17 cellular contexts compared by ENCODE assay signal in the genomic region with DNA sequence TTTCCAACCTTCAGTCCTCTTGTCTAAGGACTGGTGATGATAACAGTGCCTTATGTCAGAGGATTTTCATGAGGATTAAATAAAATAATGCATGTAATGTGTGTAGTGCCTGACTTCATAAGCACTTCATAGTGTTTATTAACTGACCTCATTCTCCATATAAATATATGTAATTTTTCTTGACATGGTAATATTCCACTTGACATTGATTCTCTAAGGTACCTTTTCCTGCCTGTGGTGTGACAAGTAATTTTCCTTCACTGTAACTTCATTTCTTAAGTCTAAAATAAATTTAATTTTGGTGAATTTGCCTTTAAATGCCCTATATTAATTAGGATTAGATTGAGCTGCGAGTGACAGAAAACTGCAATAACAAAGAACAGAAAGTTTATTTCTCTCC. TPM values are rescaled to one million over a fixed set of nuclear protein-coding genes. Genes with fewer than 3 reads are reported as not detected.
A peak's percentile ranks its signal among the peaks of the same experiment; 100 is the strongest.
DNase-seq lines count a peak whose midpoint lies in the region; TF ChIP-seq lines count a peak whose summit lies in the region.
"Had no signal": no experiment of that assay in that cellular context is flagged by ENCODE, and none has a peak within 500 bp of the region (broad histone marks: within the 10 kb centered on the region; RNA-seq: fewer than 3 reads in every experiment).

No MANE protein-coding gene starts in this region.

- H3K36me3 ChIP-seq in HEK293 (ENCODE audit: control insufficient read depth in 2 of 2, insufficient read depth in 1 of 2, low read length in 2 of 2) (no peaks in the 10 kb centered on the region), brain microvascular endothelial cell (replicated peaks) (no peaks in the 10 kb centered on the region)
- H3K36me3 ChIP-seq: BE2C, BLaER1 had no signal

- H3K36me3 Mint-ChIP-seq in endothelial cell (ENCODE audit: low read depth, unreplicated experiment): peaks cover 4% of the 10 kb centered on the region
- H3K36me3 Mint-ChIP-seq: CD8-positive, alpha-beta T cell had no signal

- no peaks in the 10 kb centered on the region for H3K4me1 ChIP-seq in HEK293 (ENCODE audit: control insufficient read depth, insufficient read depth, low read length)
- H3K4me1 ChIP-seq: BE2C had no signal

- no peaks in the 10 kb centered on the region for H3K9me3 ChIP-seq in HEK293 (ENCODE audit: control insufficient read depth, insufficient read depth, low read depth, low read length)
- H3K9me3 ChIP-seq: BE2C, BLaER1, Caco-2 had no signal

- POLR2A ChIA-PET in HEK293 (lab: Yijun Ruan, JAX): no interaction called here

- peaks cover 8% of the 10 kb centered on the region for H3K27me3 Mint-ChIP-seq in endothelial cell (ENCODE audit: unreplicated experiment)
- H3K27me3 Mint-ChIP-seq: CD4-positive, alpha-beta T cell had no signal

- H3K4me3 ChIP-seq in HEK293 (ENCODE audit: low read depth, low read length): no peak overlapping the region
- H3K4me3 ChIP-seq in brain microvascular endothelial cell (ENCODE audit: low read depth, low read length): no peak overlapping the region
- H3K4me3 ChIP-seq: BLaER1 had no signal

- no peak overlapping the region for H3K4me3 Mint-ChIP-seq in endothelial cell (ENCODE audit: unreplicated experiment)
- H3K4me3 Mint-ChIP-seq: CD4-positive, alpha-beta T cell; CD8-positive, alpha-beta T cell had no signal

- H3K27ac ChIP-seq in HEK293 (ENCODE audit: extremely low read depth, low read depth, low read length) (no peak overlapping the region), brain microvascular endothelial cell (no peak overlapping the region)
- H3K27ac ChIP-seq: BLaER1, C4-2B had no signal

- no peaks in the 10 kb centered on the region for H3K9me3 Mint-ChIP-seq in endothelial cell (ENCODE audit: unreplicated experiment)
- H3K9me3 Mint-ChIP-seq: CD4-positive, alpha-beta T cell; CD8-positive, alpha-beta T cell had no signal

- in situ Hi-C loops in brain microvascular endothelial cell (cut with HindIII; ENCODE audit: low pct_ligation_motif_present, low sequenced_read_pairs): no loop called here

- no peak for TF ChIP-seq CTCF in HEK293 (tag by site-specific recombination; IDR thresholded peaks at IDR 0.05)
- no peak for TF ChIP-seq CTCF in endothelial cell (IDR thresholded peaks at IDR 0.05; ENCODE audit: unreplicated experiment)
- TF ChIP-seq CTCF in brain microvascular endothelial cell (IDR thresholded peaks at IDR 0.05; ENCODE audit: low read depth, low read length, missing control alignments): no peak

- CTCF ChIA-PET in HEK293 (lab: Yijun Ruan, JAX): interaction anchor here (0.6 to 1.6 kb wide), 3 partner anchors 18 to 54 kb away, joined by 3 to 4 read pairs (median 4); no protein-coding TSS in a partner anchor

- peak overlapping the region; percentile 98 for H3K27ac Mint-ChIP-seq in endothelial cell (ENCODE audit: unreplicated experiment)
- H3K27ac Mint-ChIP-seq: CD4-positive, alpha-beta T cell; CD8-positive, alpha-beta T cell had no signal

- DNase-seq in endothelial cell (ENCODE audit: low spot score) (no peak), H4 (ENCODE audit: low spot score) (no peak), brain microvascular endothelial cell (no peak)
- DNase-seq in stimulated activated CD4-positive, alpha-beta T cell treated with anti-CD3 and anti-CD28 coated beads, Interleukin-4, amount 100 ng/mL, for 1 hour: no peak
- DNase-seq: 8988T; ACHN; BE2C; Caco-2; Calu3; CD4-positive, alpha-beta T cell; CD8-positive, alpha-beta T cell; DMS79 treated with DMSO at 0.1 percent for 48 hours; GF-D8 had no signal

- H3K4me1 Mint-ChIP-seq in endothelial cell (ENCODE audit: unreplicated experiment): peaks cover 61% of the 10 kb centered on the region

- no peaks in the 10 kb centered on the region for H3K27me3 ChIP-seq in brain microvascular endothelial cell (replicated peaks)
- H3K27me3 ChIP-seq: BE2C, BLaER1 had no signal

TF ChIP-seq in HEK293, 187 proteins besides CTCF, POLR2A, EP300 and RAD21:
- peak; percentile 54; the same call in 1 of the 2 replicates for TF ChIP-seq ZNF146 (tag by site-specific recombination; IDR thresholded peaks at IDR 0.05)
- TF ChIP-seq ZNF518A (tag by site-specific recombination; conservative IDR thresholded peaks at IDR 0.05; ENCODE audit: low read depth): no peak
- TF ChIP-seq ZNF664 (tag by site-specific recombination; IDR thresholded peaks at IDR 0.05): no peak

RNA-seq across cellular contexts. Expression of gene SLC20A1, which starts 27.3 kb away (rescaled TPM):
- 255 TPM for total RNA-seq in endothelial cell (ENCODE audit: unreplicated experiment)
- 54.2 and 57.2 TPM in 2 replicates for total RNA-seq in H4 (2014; rRNA removed; shearing (Covaris generic))

RNA-seq across cellular contexts. Expression of gene NT5DC4, which starts 47.8 kb away (rescaled TPM):
- total RNA-seq in endothelial cell (ENCODE audit: unreplicated experiment): not detected
- not detected in 2 replicates for total RNA-seq in H4 (2014; rRNA removed; shearing (Covaris generic))
- total RNA-seq: A673; CD4-positive, alpha-beta T cell; CD8-positive, alpha-beta T cell had no signal
